9 cellular contexts compared by ENCODE assay signal in genomic region chr3:14460342-14461005, GRCh38. TPM values are rescaled to one million over a fixed set of nuclear protein-coding genes. Genes with fewer than 3 reads are reported as not detected.
A peak's percentile ranks its signal among the peaks of the same experiment; 100 is the strongest.
DNase-seq lines count a peak whose midpoint lies in the region; ATAC-seq and TF ChIP-seq lines count a peak whose summit lies in the region.
"Had no signal": no experiment of that assay in that cellular context is flagged by ENCODE, and none has a peak within 500 bp of the region (broad histone marks: within the 10 kb centered on the region; RNA-seq: fewer than 3 reads in every experiment).

No MANE protein-coding gene starts in this region.

- H3K79me2 ChIP-seq in hepatocyte, result no peaks in the 10 kb centered on the region

- no peak for DNase-seq in activated CD4-positive, alpha-beta T cell treated with anti-CD3 and anti-CD28 coated beads for 36 hours
- no peak for DNase-seq in activated CD4-positive, alpha-beta T cell treated with anti-CD3 and anti-CD28 coated beads, Interleukin-2, amount 50 U/mL, for 48 hours
- DNase-seq in cardiac fibroblast (ENCODE audit: low read depth in 2 of 2) (peak; percentile 95 to 99), left lobe of liver (ENCODE audit: low spot score) (no peak), tibial artery (peak; percentile 73 to 92), NCI-H748 treated with DMSO at 0.1 percent for 48 hours (lab: John Stamatoyannopoulos, UW) (no peak), hepatocyte (ENCODE audit: low spot score) (no peak)
- DNase-seq in stimulated activated CD4-positive, alpha-beta T cell treated with anti-CD3 and anti-CD28 coated beads, Interleukin-2, amount 100 ng/mL, for 24 hours, result no peak
- DNase-seq: BE2C had no signal

- no peak overlapping the region for H2AFZ ChIP-seq in hepatocyte

- H3K4me1 Mint-ChIP-seq in activated CD4-positive, alpha-beta T cell treated with anti-CD3 and anti-CD28 coated beads for 36 hours, result peaks cover 38% of the 10 kb centered on the region

- no peaks in the 10 kb centered on the region for H3K9me3 Mint-ChIP-seq in activated CD4-positive, alpha-beta T cell treated with anti-CD3 and anti-CD28 coated beads for 36 hours (ENCODE audit: low read depth)

- no peaks in the 10 kb centered on the region for H3K27me3 Mint-ChIP-seq in activated CD4-positive, alpha-beta T cell treated with anti-CD3 and anti-CD28 coated beads for 36 hours

- ATAC-seq in activated CD4-positive, alpha-beta T cell treated with anti-CD3 and anti-CD28 coated beads for 36 hours, result no peak
- ATAC-seq in left lobe of liver, result peak; percentile 59

- 89% methylated on average over 9 of the region's 9 CpGs for WGBS in hepatocyte (ENCODE audit: low lambda C conversion rate, missing lambda C conversion rate)

- no peak for TF ChIP-seq CTCF in cardiac fibroblast (IDR thresholded peaks at IDR 0.05; ENCODE audit: low read depth, low read length)
- no peak for TF ChIP-seq CTCF in tibial artery (IDR thresholded peaks at IDR 0.05)
- no peak for TF ChIP-seq CTCF in hepatocyte (IDR thresholded peaks at IDR 0.05; ENCODE audit: poor library complexity)

- no peak overlapping the region for H3K4me3 Mint-ChIP-seq in activated CD4-positive, alpha-beta T cell treated with anti-CD3 and anti-CD28 coated beads for 36 hours

- no peak overlapping the region for H3K4me2 ChIP-seq in hepatocyte

- H3K27me3 ChIP-seq in tibial artery (no peaks in the 10 kb centered on the region), hepatocyte (no peaks in the 10 kb centered on the region)
- H3K27me3 ChIP-seq: BE2C had no signal

- POLR2A ChIA-PET in activated CD4-positive, alpha-beta T cell treated with anti-CD3 and anti-CD28 coated beads for 36 hours (lab: Charles Lee), result no interaction called here

- H3K4me3 ChIP-seq in cardiac fibroblast (replicated peaks in 1 of 2; ENCODE audit: low read depth in 2 of 2, low read length in 2 of 2) (no peak overlapping the region), tibial artery (no peak overlapping the region), hepatocyte (no peak overlapping the region)

- H3K36me3 Mint-ChIP-seq in activated CD4-positive, alpha-beta T cell treated with anti-CD3 and anti-CD28 coated beads for 36 hours (ENCODE audit: low read depth), result peaks cover 45% of the 10 kb centered on the region

- H3K4me1 ChIP-seq in tibial artery (peaks cover 0 to 27% (median 21%) of the 10 kb centered on the region in 4 donors), hepatocyte (ENCODE audit: insufficient read depth) (no peaks in the 10 kb centered on the region)

- no peaks in the 10 kb centered on the region for H4K20me1 ChIP-seq in hepatocyte (ENCODE audit: insufficient read depth, poor library complexity, severe bottlenecking)

- peak overlapping the region; percentile 20 for H3K27ac Mint-ChIP-seq in activated CD4-positive, alpha-beta T cell treated with anti-CD3 and anti-CD28 coated beads for 36 hours

- peaks cover 0 to 33% (median 13%) of the 10 kb centered on the region in 3 donors for H3K36me3 ChIP-seq in tibial artery
- H3K36me3 ChIP-seq in hepatocyte (replicated peaks; ENCODE audit: insufficient read depth, low read depth), result no peaks in the 10 kb centered on the region

- intact Hi-C loops in activated CD4-positive, alpha-beta T cell treated with anti-CD3 and anti-CD28 coated beads for 36 hours (cut with DNase I, micrococcal nuclease), result loop anchor here (1.0 to 2.0 kb wide), 2 partner anchors 58 to 200 kb away; partner anchors contain the start of gene SLC6A6 (in 1 of the 2)
- intact Hi-C loops in tibial artery (cut with DNase I; ENCODE audit: low total_unique reads), result no loop called here

- H3K9me2 ChIP-seq in hepatocyte (replicated peaks; ENCODE audit: insufficient read depth), result no peaks in the 10 kb centered on the region

- CTCF ChIA-PET in activated CD4-positive, alpha-beta T cell treated with anti-CD3 and anti-CD28 coated beads for 36 hours (lab: Charles Lee), result no interaction called here

- H3K9me3 ChIP-seq in tibial artery (no peaks in the 10 kb centered on the region), hepatocyte (ENCODE audit: low read depth) (no peaks in the 10 kb centered on the region)
- H3K9me3 ChIP-seq: BE2C had no signal

- peak overlapping the region in 1 of 2 donors; percentile 8 for H3K27ac ChIP-seq in tibial artery
- H3K27ac ChIP-seq in hepatocyte, result no peak overlapping the region

RNA-seq across cellular contexts. Expression of gene SLC6A6, which starts 58.1 kb away (rescaled TPM):
- 10 to 100 TPM; 51.7 to 54.2 TPM for total RNA-seq in activated CD4-positive, alpha-beta T cell treated with anti-CD3 and anti-CD28 coated beads for 36 hours
- total RNA-seq in left lobe of liver (3.2 TPM), hepatocyte (57.1 and 58.9 TPM in 2 replicates)
- polyA plus RNA-seq in hepatocyte, result 30.7 and 31.8 TPM in 2 replicates

Comparison
In these comparisons a context has a peak if more than half of its experiments do, and no peak if none do; other contexts are left out.
1. DNase-seq: peak in cardiac fibroblast (2 of 2) and tibial artery (2 of 2); none in activated CD4-positive, alpha-beta T cell treated with anti-CD3 and anti-CD28 coated beads for 36 hours (single experiment), activated CD4-positive, alpha-beta T cell treated with anti-CD3 and anti-CD28 coated beads, Interleukin-2, amount 50 U/mL, for 48 hours (0 of 2), left lobe of liver (single experiment), NCI-H748 treated with DMSO at 0.1 percent for 48 hours (single experiment), stimulated activated CD4-positive, alpha-beta T cell treated with anti-CD3 and anti-CD28 coated beads, Interleukin-2, amount 100 ng/mL, for 24 hours (0 of 2) and hepatocyte (single experiment).
2. RNA of gene SLC6A6, which starts 58.1 kb away (total RNA-seq): 57.1 to 58.9 TPM in hepatocyte and 51.7 to 54.2 TPM in activated CD4-positive, alpha-beta T cell treated with anti-CD3 and anti-CD28 coated beads for 36 hours; 3.2 TPM in left lobe of liver (single experiment); every median in the first group is over 10 times any median in the second.